Comparison of ENCODE assay signal across 8 cellular contexts in genomic region chr5:177133119-177133844, GRCh38. TPM values are rescaled to one million over a fixed set of nuclear protein-coding genes. Genes with fewer than 3 reads are reported as not detected.
DNase-seq lines count a peak whose midpoint lies in the region; ATAC-seq and TF ChIP-seq lines count a peak whose summit lies in the region.

TSS of gene NSD1 (plus strand) at chr5:177133773. CDS start at chr5:177135104, 1,331 bp downstream.

- in situ Hi-C loops in ACHN (cut with HindIII; ENCODE audit: low pct_ligation_motif_present, low pct_unique_long_range_greater_than_20kb, low sequenced_read_pairs) = no loop called here

- H3K4me1 Mint-ChIP-seq in endothelial cell (ENCODE audit: unreplicated experiment) = peaks cover 44% of the 10 kb centered on the region

- peak within 1 kb of the TSS; percentile 84 for H3K27ac Mint-ChIP-seq in endothelial cell (ENCODE audit: unreplicated experiment)

- peaks cover 14% of the 10 kb centered on the region for H3K36me3 Mint-ChIP-seq in endothelial cell (ENCODE audit: low read depth, unreplicated experiment)

- peaks cover 16% of the 10 kb centered on the region for H3K27me3 Mint-ChIP-seq in endothelial cell (ENCODE audit: unreplicated experiment)

- H3K4me3 Mint-ChIP-seq in endothelial cell (ENCODE audit: unreplicated experiment) = peak within 1 kb of the TSS; percentile 90

- TF ChIP-seq CTCF in endothelial cell (IDR thresholded peaks at IDR 0.05; ENCODE audit: unreplicated experiment) = no peak

- ATAC-seq in GM18861 (IDR thresholded peaks at IDR 0.05; ENCODE audit: unreplicated experiment) (peak; percentile 45), HG03095 (IDR thresholded peaks at IDR 0.05; ENCODE audit: unreplicated experiment) (peak; percentile 51)

- no peaks in the 10 kb centered on the region for H3K9me3 Mint-ChIP-seq in endothelial cell (ENCODE audit: unreplicated experiment)

- DNase-seq in ACHN (peak; percentile 57), NCI-H774 (lab: John Stamatoyannopoulos, UW) (peak; percentile 80), endothelial cell (ENCODE audit: low spot score) (peak; percentile 90), middle frontal gyrus (ENCODE audit: extremely low spot score, low spot score) (peak; percentile 90)
- DNase-seq in activated CD8-positive, alpha-beta memory T cell treated with anti-CD3 and anti-CD28 coated beads, Interleukin-2, amount 50 U/mL, for 24 hours (ENCODE audit: extremely low read depth) = peak; percentile 56
- peak; percentile 86 to 90 for DNase-seq in stimulated activated CD8-positive, alpha-beta memory T cell treated with anti-CD3 and anti-CD28 coated beads, Interleukin-15, amount 100 ng/mL, for 48 hours (ENCODE audit: low read depth in 2 of 2)

RNA-seq across cellular contexts. Expression of gene NSD1, which starts in this region (rescaled TPM):
- total RNA-seq in endothelial cell (ENCODE audit: unreplicated experiment) = 111 TPM

Comparison
In these comparisons a context has a peak if more than half of its experiments do, and no peak if none do; other contexts are left out.
1. Peak in every context shown above with its lines: DNase-seq and ATAC-seq.